11 cellular contexts compared by ENCODE assay signal in the genomic region with DNA sequence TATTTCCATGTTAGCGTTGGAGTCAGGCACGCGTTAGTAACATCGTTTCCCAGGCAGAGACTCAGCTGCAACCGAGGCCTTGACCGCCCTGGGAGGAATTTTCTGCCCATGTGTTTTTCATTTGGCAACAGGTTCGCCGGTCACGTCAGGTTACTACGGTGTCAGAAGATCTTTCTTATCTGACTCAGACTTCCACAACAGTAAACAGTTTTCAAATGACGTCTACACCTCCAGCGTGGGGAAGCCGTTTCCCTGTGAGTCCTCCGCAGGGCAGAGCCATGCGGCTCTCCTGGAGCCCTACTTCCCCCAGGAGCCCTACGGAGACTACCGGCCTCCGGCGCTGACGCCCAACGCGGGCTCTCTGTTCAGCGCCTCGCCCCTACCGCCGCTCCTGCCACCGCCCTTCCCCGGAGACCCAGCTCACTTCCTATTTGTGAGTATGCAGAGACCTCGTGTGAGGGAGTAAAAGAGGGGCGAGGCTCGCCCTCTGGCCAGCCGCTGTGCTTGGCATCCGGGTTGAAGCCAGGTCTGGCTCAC. TPM values are rescaled to one million over a fixed set of nuclear protein-coding genes. Genes with fewer than 3 reads are reported as not detected.
DNase-seq lines count a peak whose midpoint lies in the region; ATAC-seq and TF ChIP-seq lines count a peak whose summit lies in the region.
"Had no signal": no experiment of that assay in that cellular context is flagged by ENCODE, and none has a peak within 500 bp of the region (broad histone marks: within the 10 kb centered on the region; RNA-seq: fewer than 3 reads in every experiment).

No MANE protein-coding gene starts in this region.

- no peak for TF ChIP-seq EP300 in esophagus muscularis mucosa (IDR thresholded peaks at IDR 0.05)

- H4K20me1 ChIP-seq in BLaER1, result no peaks in the 10 kb centered on the region

- H3K9ac ChIP-seq in BLaER1, result peak overlapping the region; percentile 46

- 72% methylated on average over 30 of the region's 33 CpGs for WGBS in esophagus muscularis mucosa

- TF ChIP-seq CTCF in NB4 (IDR thresholded peaks at IDR 0.05; ENCODE audit: low read depth, low read length) (no peak), esophagus muscularis mucosa (IDR thresholded peaks at IDR 0.05) (no peak)

- CTCF ChIA-PET in naive thymus-derived CD4-positive, alpha-beta T cell (lab: Charles Lee), result interaction anchor here (0.8 to 5.8 kb wide), 6 partner anchors 136 to 167 kb away, joined by 3 to 68 read pairs (median 14); no protein-coding TSS in a partner anchor

- no peaks in the 10 kb centered on the region for H3K9me3 Mint-ChIP-seq in naive thymus-derived CD4-positive, alpha-beta T cell

- no peaks in the 10 kb centered on the region for H3K27me3 ChIP-seq in BLaER1
- H3K27me3 ChIP-seq in esophagus muscularis mucosa, result no peaks in the 10 kb centered on the region
- no peaks in the 10 kb centered on the region for H3K27me3 ChIP-seq in naive thymus-derived CD4-positive, alpha-beta T cell (ENCODE audit: control insufficient read depth in 2 of 2, insufficient read depth in 2 of 2, low read length in 2 of 2)

- H3K4me1 ChIP-seq in BLaER1 (peaks cover 18% of the 10 kb centered on the region), esophagus muscularis mucosa (peaks cover 0 to 23% (median 13%) of the 10 kb centered on the region in 4 donors)
- no peaks in the 10 kb centered on the region for H3K4me1 ChIP-seq in naive thymus-derived CD4-positive, alpha-beta T cell (ENCODE audit: control insufficient read depth in 2 of 2, insufficient read depth in 2 of 2, low read length in 2 of 2)

- H3K4me3 Mint-ChIP-seq in naive thymus-derived CD4-positive, alpha-beta T cell, result no peak overlapping the region

- no peaks in the 10 kb centered on the region for H3K9me3 ChIP-seq in BLaER1
- no peaks in the 10 kb centered on the region for H3K9me3 ChIP-seq in esophagus muscularis mucosa
- no peaks in the 10 kb centered on the region for H3K9me3 ChIP-seq in naive thymus-derived CD4-positive, alpha-beta T cell (ENCODE audit: control insufficient read depth in 2 of 3, low read length in 3 of 3)

- peaks cover 0 to 14% (median 0%) of the 10 kb centered on the region in 5 donors for H3K27me3 Mint-ChIP-seq in naive thymus-derived CD4-positive, alpha-beta T cell

- TF ChIP-seq POLR2A in NB4 (IDR thresholded peaks at IDR 0.05; ENCODE audit: extremely low read depth, insufficient read length) (no peak), esophagus muscularis mucosa (IDR thresholded peaks at IDR 0.05; ENCODE audit: low read depth) (no peak)

- peak overlapping the region; percentile 83 for H3K4me2 ChIP-seq in BLaER1

- intact Hi-C loops in esophagus muscularis mucosa (cut with DNase I), result loop anchor here (1.0 to 2.0 kb wide), 2 partner anchors 139 to 162 kb away; no protein-coding TSS in a partner anchor
- intact Hi-C loops in naive thymus-derived CD4-positive, alpha-beta T cell (cut with micrococcal nuclease), result loop anchor here (1.0 to 2.0 kb wide), 5 partner anchors 75 to 162 kb away; a partner anchor contains a TSS

- H3K36me3 Mint-ChIP-seq in naive thymus-derived CD4-positive, alpha-beta T cell, result no peaks in the 10 kb centered on the region

- H3K27ac Mint-ChIP-seq in naive thymus-derived CD4-positive, alpha-beta T cell, result no peak overlapping the region

- H3K36me3 ChIP-seq in BLaER1 (no peaks in the 10 kb centered on the region), esophagus muscularis mucosa (no peaks in the 10 kb centered on the region)
- H3K36me3 ChIP-seq in naive thymus-derived CD4-positive, alpha-beta T cell (ENCODE audit: control insufficient read depth in 2 of 3, insufficient read depth in 3 of 3, low read length in 3 of 3), result no peaks in the 10 kb centered on the region

- POLR2A ChIA-PET in naive thymus-derived CD4-positive, alpha-beta T cell (lab: Charles Lee), result interaction anchor here (0.6 kb wide), 1 partner anchor 139 kb away, joined by 3 read pairs; no protein-coding TSS in a partner anchor

- peak; percentile 64 for DNase-seq in NB4 (ENCODE audit: low read depth)
- DNase-seq in esophagus muscularis mucosa (ENCODE audit: extremely low spot score), result peak; percentile 89
- DNase-seq in naive thymus-derived CD4-positive, alpha-beta T cell, result no peak
- no peak for DNase-seq in NCI-H2029 treated with DMSO at 0.1 percent for 48 hours (lab: John Stamatoyannopoulos, UW)
- no peak for DNase-seq in Kasumi-1 (lab: John Stamatoyannopoulos, UW)
- DNase-seq in activated CD4-positive, alpha-beta T cell treated with anti-CD3 and anti-CD28 coated beads, Interleukin-2, amount 50 U/mL, for 4 hours, result no peak

- H3K4me1 Mint-ChIP-seq in naive thymus-derived CD4-positive, alpha-beta T cell, result peaks cover 0 to 3% (median 0%) of the 10 kb centered on the region in 7 donors

- H3K27ac ChIP-seq in BLaER1, result peak overlapping the region; percentile 60
- H3K27ac ChIP-seq in esophagus muscularis mucosa (replicated peaks in 1 of 4), result no peak overlapping the region
- H3K27ac ChIP-seq in naive thymus-derived CD4-positive, alpha-beta T cell (ENCODE audit: low read depth, low read length), result no peak overlapping the region

- ATAC-seq in naive thymus-derived CD4-positive, alpha-beta T cell, result peak; percentile 6
- no peak for ATAC-seq in HG03354 (IDR thresholded peaks at IDR 0.05; ENCODE audit: poor library complexity, severe bottlenecking, unreplicated experiment)

- H3K4me3 ChIP-seq in BLaER1 (no peak overlapping the region), NB4 (ENCODE audit: low read depth, low read length) (no peak overlapping the region), esophagus muscularis mucosa (peak overlapping the region in 1 of 4 donors; percentile 13)
- H3K4me3 ChIP-seq in naive thymus-derived CD4-positive, alpha-beta T cell (ENCODE audit: low read length), result no peak overlapping the region

RNA-seq across cellular contexts. Expression of a gene that starts 14.3 kb away (rescaled TPM):
- total RNA-seq in esophagus muscularis mucosa, result 1 to 10 TPM in 2 of 4 donors, under 1 TPM in 1, not detected in 1; 0.99 to 2.9 (median 2.2) TPM
- total RNA-seq in naive thymus-derived CD4-positive, alpha-beta T cell, result not detected
- polyA plus RNA-seq in naive thymus-derived CD4-positive, alpha-beta T cell, result not detected
- total RNA-seq: endothelial cell of umbilical vein had no signal
- polyA plus RNA-seq: endothelial cell of umbilical vein had no signal

RNA-seq across cellular contexts. Expression of a gene that starts 38.5 kb away (rescaled TPM):
- total RNA-seq in esophagus muscularis mucosa, result under 1 TPM in 1 of 4 donors, not detected in 3; 0.66 TPM
- not detected for total RNA-seq in naive thymus-derived CD4-positive, alpha-beta T cell
- polyA plus RNA-seq in naive thymus-derived CD4-positive, alpha-beta T cell, result not detected
- total RNA-seq: astrocyte, endothelial cell of umbilical vein, RPMI7951 had no signal
- polyA plus RNA-seq: endothelial cell of umbilical vein had no signal

Comparison
In these comparisons a context has a peak if more than half of its experiments do, and no peak if none do; other contexts are left out.
1. DNase-seq: peak in NB4 (single experiment) and esophagus muscularis mucosa (single experiment); none in naive thymus-derived CD4-positive, alpha-beta T cell (0 of 9), NCI-H2029 treated with DMSO at 0.1 percent for 48 hours (single experiment), Kasumi-1 (0 of 2) and activated CD4-positive, alpha-beta T cell treated with anti-CD3 and anti-CD28 coated beads, Interleukin-2, amount 50 U/mL, for 4 hours (0 of 2).